Comparison of ENCODE assay signal across 15 cellular contexts in the genomic region with DNA sequence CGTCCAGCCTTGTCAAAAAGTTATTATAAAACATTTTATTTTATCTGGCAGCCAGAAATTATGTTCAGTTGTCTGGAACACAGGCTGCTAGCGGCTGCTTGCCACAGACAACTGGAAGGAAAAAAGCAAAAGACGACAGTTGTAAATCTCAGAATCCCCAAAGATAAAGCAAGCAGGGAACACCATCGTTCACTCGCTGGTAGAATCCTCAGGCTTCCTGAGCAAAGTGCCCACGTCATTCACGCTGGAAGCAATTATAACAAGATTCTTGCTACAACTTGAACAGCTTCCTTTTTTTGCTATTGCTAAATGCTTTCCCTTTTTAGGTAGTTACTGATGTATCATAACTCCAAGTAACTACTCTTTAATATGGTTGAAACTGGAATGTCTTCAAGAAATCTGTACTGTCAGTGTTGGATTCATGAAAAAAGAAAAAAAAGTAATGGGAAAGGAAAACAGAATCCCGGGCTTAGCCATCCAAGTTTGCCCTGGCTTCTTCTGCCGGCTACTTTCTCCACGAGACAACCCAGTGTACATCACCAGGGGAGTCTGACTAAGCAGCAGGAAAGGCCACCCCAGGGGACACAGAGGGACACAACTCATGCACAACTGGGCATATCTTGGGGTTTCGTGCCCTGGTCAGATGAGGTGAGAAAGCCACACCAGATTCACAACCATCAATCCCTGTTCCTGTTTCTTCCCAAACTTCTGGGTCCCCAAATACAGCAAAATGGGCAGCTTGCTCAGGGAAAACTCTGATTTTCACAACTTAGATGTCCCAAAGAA. TPM values are rescaled to one million over a fixed set of nuclear protein-coding genes. Genes with fewer than 3 reads are reported as not detected.
DNase-seq lines count a peak whose midpoint lies in the region; ATAC-seq and TF ChIP-seq lines count a peak whose summit lies in the region.
"Had no signal": no experiment of that assay in that cellular context is flagged by ENCODE, and none has a peak within 500 bp of the region (broad histone marks: within the 10 kb centered on the region; RNA-seq: fewer than 3 reads in every experiment).

No MANE protein-coding gene starts in this region.

- H3K27ac ChIP-seq in esophagus squamous epithelium = peak overlapping the region in 3 of 4 donors; percentile 67 to 77 (median 69)
- H3K27ac ChIP-seq in effector memory CD4-positive, alpha-beta T cell (ENCODE audit: insufficient read depth, low read length, poor library complexity, severe bottlenecking) = no peak overlapping the region
- H3K27ac ChIP-seq: SK-N-MC had no signal

- 24 to 27% methylated on average over 11 of the region's 11 CpGs for WGBS in esophagus squamous epithelium, 2 donors

- no peak for TF ChIP-seq POLR2A in esophagus squamous epithelium (IDR thresholded peaks at IDR 0.05)

- intact Hi-C loops in esophagus squamous epithelium (cut with DNase I) = no loop called here

- DNase-seq in activated T-cell treated with anti-CD3 and anti-CD28 coated beads, Interleukin-2, amount 50 U/mL, for 24 hours = no peak
- DNase-seq in activated T-cell treated with anti-CD3 and anti-CD28 coated beads, Interleukin-2, amount 50 U/mL, for 48 hours = no peak
- DNase-seq in esophagus squamous epithelium (lab: John Stamatoyannopoulos, UW) = no peak
- no peak for DNase-seq in NCI-H187 treated with DMSO at 0.1 percent for 48 hours (lab: John Stamatoyannopoulos, UW)
- DNase-seq in effector memory CD4-positive, alpha-beta T cell = no peak
- DNase-seq: activated CD4-positive, CD25-positive, alpha-beta regulatory T cell; activated T-cell treated with anti-CD3 and anti-CD28 coated beads for 4 hours; DMS 273 treated with DMSO at 0.1 percent for 48 hours; IMR-90; NCI-H1694 had no signal

- H3K4me1 ChIP-seq in esophagus squamous epithelium = peaks cover 24 to 46% (median 31%) of the 10 kb centered on the region in 3 donors
- H3K4me1 ChIP-seq in effector memory CD4-positive, alpha-beta T cell (ENCODE audit: control insufficient read depth, insufficient read depth, low read length, poor library complexity, severe bottlenecking) = no peaks in the 10 kb centered on the region

- peak overlapping the region; percentile 80 for H3K27ac Mint-ChIP-seq in activated T-cell treated with anti-CD3 and anti-CD28 coated beads, Interleukin-2, amount 50 U/mL, for 24 hours
- H3K27ac Mint-ChIP-seq in nephron = peak overlapping the region; percentile 48 to 85 (median 69)

- H3K27me3 ChIP-seq in esophagus squamous epithelium = no peaks in the 10 kb centered on the region
- H3K27me3 ChIP-seq in effector memory CD4-positive, alpha-beta T cell (replicated peaks; ENCODE audit: control insufficient read depth, insufficient read depth, low read length, poor library complexity, severe bottlenecking) = no peaks in the 10 kb centered on the region

- peaks cover 12% of the 10 kb centered on the region for H3K36me3 Mint-ChIP-seq in activated T-cell treated with anti-CD3 and anti-CD28 coated beads, Interleukin-2, amount 50 U/mL, for 24 hours (ENCODE audit: low read depth)
- H3K36me3 Mint-ChIP-seq in nephron (ENCODE audit: low read depth) = peaks cover 13% of the 10 kb centered on the region

- TF ChIP-seq CTCF in esophagus squamous epithelium (IDR thresholded peaks at IDR 0.05) = no peak
- no peak for TF ChIP-seq CTCF in nephron (IDR thresholded peaks at IDR 0.05; ENCODE audit: unreplicated experiment in 3 of 3)

- no peaks in the 10 kb centered on the region for H3K36me3 ChIP-seq in esophagus squamous epithelium
- peaks cover 4% of the 10 kb centered on the region for H3K36me3 ChIP-seq in effector memory CD4-positive, alpha-beta T cell (ENCODE audit: control insufficient read depth, insufficient read depth, low read length)

- peak overlapping the region in 2 of 4 donors; percentile 1 to 35 for H3K4me3 ChIP-seq in esophagus squamous epithelium
- H3K4me3 ChIP-seq in effector memory CD4-positive, alpha-beta T cell (ENCODE audit: insufficient read depth, low read depth, low read length, poor library complexity, severe bottlenecking) = no peak overlapping the region
- H3K4me3 ChIP-seq: SK-N-MC had no signal

- ATAC-seq in HG02840 (IDR thresholded peaks at IDR 0.05; ENCODE audit: low FRiP score, unreplicated experiment) = no peak
- no peak for ATAC-seq in GM18858 (IDR thresholded peaks at IDR 0.05; ENCODE audit: unreplicated experiment)

- peak overlapping the region; percentile 13 for H3K4me3 Mint-ChIP-seq in activated T-cell treated with anti-CD3 and anti-CD28 coated beads, Interleukin-2, amount 50 U/mL, for 24 hours
- H3K4me3 Mint-ChIP-seq in nephron = peak overlapping the region in 2 of 3 experiments; percentile 4 to 7

- H3K27me3 Mint-ChIP-seq in activated T-cell treated with anti-CD3 and anti-CD28 coated beads, Interleukin-2, amount 50 U/mL, for 24 hours = no peaks in the 10 kb centered on the region
- H3K27me3 Mint-ChIP-seq in nephron (ENCODE audit: low read depth) = peaks cover 30% of the 10 kb centered on the region

- H3K9me3 Mint-ChIP-seq in activated T-cell treated with anti-CD3 and anti-CD28 coated beads, Interleukin-2, amount 50 U/mL, for 24 hours = no peaks in the 10 kb centered on the region
- peaks cover 10% of the 10 kb centered on the region for H3K9me3 Mint-ChIP-seq in nephron

- peaks cover 21% of the 10 kb centered on the region for H3K4me1 Mint-ChIP-seq in activated T-cell treated with anti-CD3 and anti-CD28 coated beads, Interleukin-2, amount 50 U/mL, for 24 hours (ENCODE audit: low read depth)
- H3K4me1 Mint-ChIP-seq in nephron = peaks cover 55% of the 10 kb centered on the region

- no peaks in the 10 kb centered on the region for H3K9me3 ChIP-seq in esophagus squamous epithelium
- H3K9me3 ChIP-seq in effector memory CD4-positive, alpha-beta T cell (ENCODE audit: control insufficient read depth, low read length) = no peaks in the 10 kb centered on the region

RNA-seq across cellular contexts. Expression of a gene that starts 33.4 kb away (rescaled TPM):
- 10 to 100 TPM in 1 of 4 donors, 1 to 10 TPM in 3; 4.5 to 11.4 (median 6.6) TPM for total RNA-seq in esophagus squamous epithelium
- total RNA-seq: glomerular endothelial cell, IMR-90 had no signal
